ENCODE assay signal across 1 cellular context in genomic region chr5:134964359-134965270, GRCh38.
TF ChIP-seq lines count a peak whose summit lies in the region.

No MANE protein-coding gene starts in this region.

TF ChIP-seq in HepG2, 621 proteins besides CTCF, POLR2A, EP300 and RAD21 (continued from another document and continues in another):
- no peak for TF ChIP-seq ZBTB40 (IDR thresholded peaks at IDR 0.05)
- no peak for TF ChIP-seq ZBTB40 (CRISPR knock-in tag; IDR thresholded peaks at IDR 0.05)
- no peak for TF ChIP-seq ZNF501 (CRISPR knock-in tag; IDR thresholded peaks at IDR 0.05)
- no peak for TF ChIP-seq ZNF724P (CRISPR knock-in tag; IDR thresholded peaks at IDR 0.05; ENCODE audit: borderline replicate concordance)
- TF ChIP-seq KAT2B (IDR thresholded peaks at IDR 0.05; ENCODE audit: borderline replicate concordance, low read depth, low read length): no peak
- TF ChIP-seq TSC22D2 (CRISPR knock-in tag; IDR thresholded peaks at IDR 0.05; ENCODE audit: borderline replicate concordance): no peak
- no peak for TF ChIP-seq ZMYM2 (CRISPR knock-in tag; IDR thresholded peaks at IDR 0.05)
- no peak for TF ChIP-seq ZNF660 (CRISPR knock-in tag; IDR thresholded peaks at IDR 0.05; ENCODE audit: borderline replicate concordance, low read depth)
- no peak for TF ChIP-seq MNT (IDR thresholded peaks at IDR 0.05)
- no peak for TF ChIP-seq GLI4 (CRISPR knock-in tag; IDR thresholded peaks at IDR 0.05; ENCODE audit: borderline replicate concordance)
- no peak for TF ChIP-seq AGO1 (IDR thresholded peaks at IDR 0.05; ENCODE audit: low read depth, low read length, poor library complexity, severe bottlenecking)
- no peak for TF ChIP-seq KLF15 (CRISPR knock-in tag; IDR thresholded peaks at IDR 0.05; ENCODE audit: borderline replicate concordance)
- TF ChIP-seq ARID5B (CRISPR knock-in tag; IDR thresholded peaks at IDR 0.05): peak; percentile 82; the same call in 1 of the 2 replicates
- TF ChIP-seq ZNF550 (CRISPR knock-in tag; IDR thresholded peaks at IDR 0.05; ENCODE audit: borderline replicate concordance): no peak
- no peak for TF ChIP-seq ZNF317 (CRISPR knock-in tag; IDR thresholded peaks at IDR 0.05)
- TF ChIP-seq ZNF7 (CRISPR knock-in tag; IDR thresholded peaks at IDR 0.05): no peak
- TF ChIP-seq HNRNPLL (IDR thresholded peaks at IDR 0.05; ENCODE audit: low read depth, low read length, poor library complexity, severe bottlenecking): no peak
- TF ChIP-seq JDP2 (CRISPR knock-in tag; IDR thresholded peaks at IDR 0.05; ENCODE audit: borderline replicate concordance): no peak
- no peak for TF ChIP-seq ZNF350 (CRISPR knock-in tag; IDR thresholded peaks at IDR 0.05; ENCODE audit: borderline replicate concordance, low read depth)
- TF ChIP-seq POGK (CRISPR knock-in tag; conservative IDR thresholded peaks at IDR 0.05): no peak
- TF ChIP-seq ZNF652 (CRISPR knock-in tag; IDR thresholded peaks at IDR 0.05; ENCODE audit: borderline replicate concordance, low read depth): peak; percentile 54
- TF ChIP-seq GLMP (CRISPR knock-in tag; IDR thresholded peaks at IDR 0.05; ENCODE audit: borderline replicate concordance): no peak
- TF ChIP-seq ZNF510 (CRISPR knock-in tag; IDR thresholded peaks at IDR 0.05; ENCODE audit: low read depth): no peak
- TF ChIP-seq ZNF337 (CRISPR knock-in tag; IDR thresholded peaks at IDR 0.05; ENCODE audit: borderline replicate concordance, low read depth): no peak
- TF ChIP-seq MATR3 (CRISPR knock-in tag; IDR thresholded peaks at IDR 0.05): no peak
- TF ChIP-seq NFKB2 (CRISPR knock-in tag; IDR thresholded peaks at IDR 0.05; ENCODE audit: borderline replicate concordance): no peak
- no peak for TF ChIP-seq TAF15 (IDR thresholded peaks at IDR 0.05; ENCODE audit: low read depth, low read length, poor library complexity, severe bottlenecking)
- no peak for TF ChIP-seq MYPOP (CRISPR knock-in tag; IDR thresholded peaks at IDR 0.05)
- TF ChIP-seq SIX1 (CRISPR knock-in tag; IDR thresholded peaks at IDR 0.05; ENCODE audit: borderline replicate concordance): no peak; the same call in 1 of the 2 replicates
- no peak for TF ChIP-seq TERF1 (CRISPR knock-in tag; IDR thresholded peaks at IDR 0.05)
- no peak for TF ChIP-seq ZNF629 (CRISPR knock-in tag; conservative IDR thresholded peaks at IDR 0.05)
- peak; percentile 93 for TF ChIP-seq TCF7 (IDR thresholded peaks at IDR 0.05; ENCODE audit: low read depth)
- no peak for TF ChIP-seq CEBPZ (IDR thresholded peaks at IDR 0.05; ENCODE audit: low read length)
- TF ChIP-seq RBFOX2 (IDR thresholded peaks at IDR 0.05; ENCODE audit: low read depth, low read length): 0 out of 2 replicates have a peak, but pooled peaks have one; percentile 23
- no peak for TF ChIP-seq ZFP36L2 (CRISPR knock-in tag; IDR thresholded peaks at IDR 0.05)
